In the genomic region with DNA sequence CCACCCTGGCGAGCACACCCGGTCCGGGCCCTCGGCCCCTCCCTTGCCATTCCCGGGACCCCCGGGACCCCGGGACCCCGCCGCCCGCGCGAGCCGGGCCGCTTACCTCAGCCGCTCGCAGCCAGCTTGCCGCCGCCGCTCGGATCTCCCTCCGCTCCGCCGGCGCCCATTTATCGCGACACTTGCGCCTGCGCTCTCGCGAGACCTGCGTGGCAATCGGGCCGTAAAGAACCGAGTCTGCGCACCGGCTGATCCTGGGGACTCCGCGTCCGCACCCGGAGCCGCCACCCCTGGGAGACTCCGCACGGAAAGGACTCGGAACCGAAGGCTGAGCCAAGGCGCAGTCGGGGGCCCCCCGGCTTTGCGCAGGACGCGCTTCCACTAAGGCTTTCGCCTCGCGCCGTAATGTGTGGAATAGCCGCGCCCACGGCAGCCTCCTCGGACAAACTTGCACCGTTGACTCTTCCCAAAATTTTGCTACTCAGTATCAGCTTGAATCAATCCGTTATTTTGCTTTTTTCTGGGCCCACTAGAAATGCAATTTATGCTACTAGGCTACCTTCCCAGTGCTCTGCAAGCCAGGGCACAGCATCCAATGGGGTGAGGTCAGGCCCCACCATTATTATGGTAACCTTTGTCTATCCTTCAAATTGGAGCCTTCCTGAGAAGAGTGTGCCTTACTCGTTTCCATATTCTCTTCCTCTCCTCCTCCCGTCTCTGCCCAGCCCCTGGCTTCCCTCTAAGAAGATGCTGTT, we compare ENCODE assay signal across 8 cellular contexts. TPM values are rescaled to one million over a fixed set of nuclear protein-coding genes. Genes with fewer than 3 reads are reported as not detected.
DNase-seq lines count a peak whose midpoint lies in the region; ATAC-seq and TF ChIP-seq lines count a peak whose summit lies in the region.

A gene (minus strand): TSS at position 180 of the 755 bp plus-strand sequence. CDS start 2,812 bp downstream, outside the sequence.

- DNase-seq in GM10248 (ENCODE audit: extremely low spot score) (peak; percentile 93), NCI-H1417 (lab: John Stamatoyannopoulos, UW) (peak; percentile 88 to 95 (median 92)), T-cell (peak; percentile 72 to 91 (median 85)), heart left ventricle (peak; percentile 90 to 96 (median 91)), posterior cingulate gyrus (peak; percentile 83 to 98 (median 90)), type B pancreatic cell (ENCODE audit: extremely low spot score, unreplicated experiment) (peak; percentile 94)

- H3K27ac ChIP-seq in adipose tissue (ENCODE audit: low read depth, low read length) (no peak within 1 kb of the TSS), heart left ventricle (peak within 1 kb of the TSS in 11 of 12 donors; percentile 24 to 87 (median 79))

- TF ChIP-seq POLR2A in heart left ventricle (IDR thresholded peaks at IDR 0.05), result peak in 1 of 2 donors; percentile 56

- peaks cover 0 to 52% (median 42%) of the 10 kb centered on the region in 9 donors for H3K36me3 ChIP-seq in heart left ventricle

- H3K9me3 Mint-ChIP-seq in T-cell (no peaks in the 10 kb centered on the region), type B pancreatic cell (no peaks in the 10 kb centered on the region)

- H3K27me3 ChIP-seq in heart left ventricle, result no peaks in the 10 kb centered on the region

- H3K27ac Mint-ChIP-seq in T-cell, result peak within 1 kb of the TSS; percentile 63 to 71
- H3K27ac Mint-ChIP-seq in type B pancreatic cell, result peak within 1 kb of the TSS; percentile 83

- intact Hi-C loops in heart left ventricle (cut with DNase I) (loop anchor here in 1 of 10 donors (5.0 kb wide), 1 partner anchor 114 kb away; no protein-coding TSS in a partner anchor), posterior cingulate gyrus (cut with DNase I) (no loop called here)

- TF ChIP-seq CTCF in GM10248 (IDR thresholded peaks at IDR 0.05; ENCODE audit: control extremely low read depth, extremely low read depth, low read depth, missing control alignments) (no peak), heart left ventricle (IDR thresholded peaks at IDR 0.05) (peak in 1 of 12 donors; percentile 8), type B pancreatic cell (conservative IDR thresholded peaks at IDR 0.05) (peak; percentile 20)

- 0 to 1% (median 0%) methylated on average over 53 to 63 of the region's 63 CpGs for WGBS in adipose tissue, 3 donors
- 0 to 1% (median 0%) methylated on average over 34 to 63 of the region's 63 CpGs for WGBS in heart left ventricle, 4 donors

- H3K4me3 ChIP-seq in heart left ventricle, result peak within 1 kb of the TSS; percentile 82 to 100 (median 96)

- peaks cover 29 to 45% (median 38%) of the 10 kb centered on the region in 3 donors for H3K4me1 Mint-ChIP-seq in T-cell
- H3K4me1 Mint-ChIP-seq in type B pancreatic cell (ENCODE audit: unreplicated experiment), result peaks cover 10% of the 10 kb centered on the region

- POLR2A ChIA-PET in GM10248 (lab: Yijun Ruan, JAX) (interaction anchor here (0.6 to 0.9 kb wide), 2 partner anchors 9 to 23 kb away, joined by 3 read pairs; a partner anchor contains a TSS), T-cell (lab: Charles Lee) (no interaction called here)

- H3K4me1 ChIP-seq in heart left ventricle, result peaks cover 2 to 41% (median 22%) of the 10 kb centered on the region in 12 donors

- CTCF ChIA-PET in GM10248 (lab: Yijun Ruan, JAX), result interaction anchor here (1.8 to 2.2 kb wide), 3 partner anchors 9 to 115 kb away, joined by 6 to 8 read pairs (median 7); a partner anchor contains a TSS
- CTCF ChIA-PET in T-cell (lab: Charles Lee), result interaction anchor here in 1 of 2 donors (1.3 kb wide), 1 partner anchor 9 kb away, joined by 3 read pairs; a partner anchor contains a TSS

- H3K9me3 ChIP-seq in heart left ventricle, result no peaks in the 10 kb centered on the region

- ATAC-seq in HG02623 (IDR thresholded peaks at IDR 0.05; ENCODE audit: unreplicated experiment), result peak; percentile 59
- ATAC-seq in T-cell (replicated peaks in 1 of 4), result peak; percentile 93 to 96 (median 94)
- peak; percentile 74 to 94 (median 92) for ATAC-seq in heart left ventricle

- H3K36me3 Mint-ChIP-seq in T-cell, result peaks cover 19% of the 10 kb centered on the region
- peaks cover 9% of the 10 kb centered on the region for H3K36me3 Mint-ChIP-seq in type B pancreatic cell

- H3K4me3 Mint-ChIP-seq in T-cell (peak within 1 kb of the TSS; percentile 88 to 92 (median 92)), type B pancreatic cell (peak within 1 kb of the TSS; percentile 92)

- H3K27me3 Mint-ChIP-seq in T-cell, result no peaks in the 10 kb centered on the region
- no peaks in the 10 kb centered on the region for H3K27me3 Mint-ChIP-seq in type B pancreatic cell

RNA-seq across cellular contexts. Expression of the gene that starts here (rescaled TPM):
- total RNA-seq in T-cell, result 100 to 1,000 TPM; 106 to 178 (median 122) TPM
- 10 to 100 TPM; 10.7 to 48.1 (median 18.4) TPM for polyA plus RNA-seq in adipose tissue
- 10 to 100 TPM; 11.1 to 29.7 (median 19.3) TPM for total RNA-seq in heart left ventricle
- polyA plus RNA-seq in heart left ventricle, result 10 to 100 TPM; 21.8 to 25.3 TPM
- 32.0 and 40.7 TPM in 2 replicates for total RNA-seq in type B pancreatic cell (ENCODE audit: low replicate concordance)
